10 cellular contexts compared by ENCODE assay signal in the genomic region with DNA sequence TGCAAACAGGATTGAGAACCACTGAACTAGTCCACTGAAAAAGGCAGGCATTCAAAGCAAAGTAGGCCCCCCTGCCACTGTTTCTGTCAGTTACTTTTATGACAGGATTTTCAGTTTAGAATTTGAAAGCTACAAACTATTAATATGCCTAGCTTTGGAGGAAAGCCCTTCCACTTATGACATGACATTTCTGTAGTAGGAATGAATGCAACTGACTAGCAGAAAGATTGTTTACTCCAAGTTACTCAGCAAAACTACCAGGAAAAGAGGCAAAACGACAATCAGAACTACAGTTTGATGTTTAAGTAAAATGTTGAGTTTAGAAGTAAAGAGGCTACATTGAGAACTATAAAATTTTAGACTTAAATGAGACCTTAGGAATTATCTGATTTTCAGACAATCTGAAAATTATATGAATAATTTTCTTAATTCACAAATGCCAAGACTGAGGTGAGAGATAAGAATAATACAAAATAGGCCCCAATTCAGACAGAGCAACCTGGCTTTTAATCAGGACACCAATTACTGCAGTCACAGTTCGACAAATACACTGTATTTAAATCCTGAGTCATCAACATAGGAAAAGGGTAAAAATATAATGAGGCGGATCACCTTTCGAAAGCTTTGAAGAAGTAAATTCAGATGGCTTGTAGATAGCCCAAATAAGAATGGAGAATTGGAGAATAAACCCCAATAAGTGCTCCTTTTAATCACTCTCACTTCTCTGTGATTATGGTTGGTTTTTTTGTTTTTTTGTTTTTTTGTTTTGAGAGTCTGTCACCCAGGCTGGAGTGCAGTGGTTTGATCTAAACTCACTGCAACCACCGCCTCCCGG. TPM values are rescaled to one million over a fixed set of nuclear protein-coding genes. Genes with fewer than 3 reads are reported as not detected.
DNase-seq lines count a peak whose midpoint lies in the region; ATAC-seq, FAIRE-seq and TF ChIP-seq lines count a peak whose summit lies in the region.
"Had no signal": no experiment of that assay in that cellular context is flagged by ENCODE, and none has a peak within 500 bp of the region (broad histone marks: within the 10 kb centered on the region; RNA-seq: fewer than 3 reads in every experiment).

No MANE protein-coding gene starts in this region.

- no peak overlapping the region for H3K18ac ChIP-seq in H9 (ENCODE audit: insufficient read length, low read depth, low read length)

- H4K91ac ChIP-seq in H9 (ENCODE audit: insufficient read length, low read depth, low read length): no peak overlapping the region

- no peak overlapping the region for H3K9ac ChIP-seq in H9 (ENCODE audit: extremely low read depth, insufficient read length, low read length)

- no peak overlapping the region for H2AFZ ChIP-seq in H9 (ENCODE audit: low read length)

- no peak overlapping the region for H3K14ac ChIP-seq in H9 (ENCODE audit: insufficient read depth, low read length)

- POLR2A ChIA-PET in A549 (lab: Yijun Ruan, JAX): interaction anchor here (0.6 to 3.4 kb wide), 3 partner anchors 72 to 86 kb away, joined by 3 to 30 read pairs (median 10); no protein-coding TSS in a partner anchor

- H3K4me1 Mint-ChIP-seq in H9: peaks cover 42% of the 10 kb centered on the region in 2 experiments

- DNase-seq in A549 (ENCODE audit: low read depth in 1 of 2, low spot score in 1 of 2) (no peak), H9 (no peak), astrocyte of the cerebellum (ENCODE audit: low read depth) (no peak), right lobe of liver (no peak), SW480 (ENCODE audit: low spot score) (no peak), foreskin melanocyte (no peak), NCI-H1436 (lab: John Stamatoyannopoulos, UW) (no peak), hypothalamus (lab: John Stamatoyannopoulos, UW) (no peak)

- H3K9me3 ChIP-seq in A549: no peaks in the 10 kb centered on the region
- H3K9me3 ChIP-seq in H9 (ENCODE audit: control insufficient read depth, low read depth, low read length): no peaks in the 10 kb centered on the region
- H3K9me3 ChIP-seq in right lobe of liver: no peaks in the 10 kb centered on the region

- peak overlapping the region; percentile 95 for H3K4me2 ChIP-seq in A549
- peak overlapping the region; percentile 80 for H3K4me2 ChIP-seq in H9 (ENCODE audit: insufficient read depth, insufficient read length, low read length)

- no peaks in the 10 kb centered on the region for H3K27me3 Mint-ChIP-seq in H9 (ENCODE audit: low read depth)
- H3K27me3 Mint-ChIP-seq: dendritic cell treated with granulocyte-macrophage colony-stimulating factor and Interleukin-4, amounts not matched to agents 40 ng/mL and 50 ng/mL, for 4 days had no signal

- TF ChIP-seq EP300 in A549 (IDR thresholded peaks at IDR 0.05): no peak

- no peak overlapping the region for H2BK12ac ChIP-seq in H9 (ENCODE audit: insufficient read length, low read depth, low read length)

- no peak overlapping the region for H3T11ph ChIP-seq in H9 (ENCODE audit: low read length)

- in situ Hi-C loops in astrocyte of the cerebellum (cut with HindIII; ENCODE audit: low sequenced_read_pairs): no loop called here

- H4K5ac ChIP-seq in H9 (ENCODE audit: insufficient read length, low read depth, low read length): no peak overlapping the region

- peak overlapping the region; percentile 90 to 97 for H3K4me3 Mint-ChIP-seq in H9

- no peak for ATAC-seq in A549
- ATAC-seq in right lobe of liver: no peak

- H3K9me3 Mint-ChIP-seq in H9: peaks cover 0 to 3% of the 10 kb centered on the region in 2 experiments; a peak in 1 of 5 replicates
- H3K9me3 Mint-ChIP-seq: dendritic cell treated with granulocyte-macrophage colony-stimulating factor and Interleukin-4, amounts not matched to agents 40 ng/mL and 50 ng/mL, for 4 days had no signal

- peaks cover 0 to 24% (median 9%) of the 10 kb centered on the region in 4 donors for H3K36me3 ChIP-seq in right lobe of liver

- TF ChIP-seq POLR2A in A549 (IDR thresholded peaks at IDR 0.05; ENCODE audit: low read length): no peak
- TF ChIP-seq POLR2A in right lobe of liver (IDR thresholded peaks at IDR 0.05): no peak

- H2BK120ac ChIP-seq in H9 (ENCODE audit: low read depth, low read length, poor library complexity, severe bottlenecking): no peak overlapping the region

- H3K23ac ChIP-seq in H9 (ENCODE audit: insufficient read length, low read depth, low read length): no peak overlapping the region

- H3K79me2 ChIP-seq in H9 (ENCODE audit: insufficient read depth, low read length): peaks cover 8% of the 10 kb centered on the region; the same call in 1 of the 2 replicates

- TF ChIP-seq RAD21 in A549 (conservative IDR thresholded peaks at IDR 0.05 in 1 of 2, IDR thresholded peaks at IDR 0.05 in 1 of 2): no peak

- peaks cover 11% of the 10 kb centered on the region for H3K23me2 ChIP-seq in H9 (ENCODE audit: insufficient read length, low read depth, low read length, poor library complexity, severe bottlenecking)

- CTCF ChIA-PET in A549 (lab: Yijun Ruan, JAX): interaction anchor here (4.6 kb wide), 1 partner anchor 73 kb away, joined by 41 read pairs; a partner anchor contains a TSS

- H3K27me3 ChIP-seq in H9 (ENCODE audit: insufficient read depth, low read length): no peaks in the 10 kb centered on the region
- H3K27me3 ChIP-seq in right lobe of liver: no peaks in the 10 kb centered on the region

- TF ChIP-seq CTCF in A549 (IDR thresholded peaks at IDR 0.05) (no peak), H9 (conservative IDR thresholded peaks at IDR 0.05) (no peak), astrocyte of the cerebellum (IDR thresholded peaks at IDR 0.05; ENCODE audit: low read depth, low read length, missing control alignments) (no peak), right lobe of liver (IDR thresholded peaks at IDR 0.05) (no peak)

- H2BK15ac ChIP-seq in H9 (ENCODE audit: low read depth, low read length): no peak overlapping the region

- H3K4ac ChIP-seq in H9 (ENCODE audit: low read depth, low read length): no peak overlapping the region

- no peak overlapping the region for H2BK5ac ChIP-seq in H9 (ENCODE audit: insufficient read length, low read length)

- FAIRE-seq in A549 (lab: Jason Lieb, UNC): no peak
- FAIRE-seq: G401.6 had no signal

- peaks cover 10 to 25% (median 22%) of the 10 kb centered on the region in 3 experiments; a peak in 6 of 7 replicates for H3K36me3 Mint-ChIP-seq in H9 (ENCODE audit: insufficient read depth in 1 of 3, low read depth in 3 of 3)

- H2AK5ac ChIP-seq in H9 (ENCODE audit: insufficient read length, low read length): no peak overlapping the region

- intact Hi-C loops in right lobe of liver (cut with DNase I): loop anchor here in 1 of 2 donors (5.0 kb wide), 1 partner anchor 67 kb away; no protein-coding TSS in a partner anchor

- no peak overlapping the region for H4K8ac ChIP-seq in H9 (replicated peaks; ENCODE audit: insufficient read length, low read depth, low read length)

- no peaks in the 10 kb centered on the region for H3K79me1 ChIP-seq in H9 (ENCODE audit: insufficient read depth, low read depth, low read length, poor library complexity, severe bottlenecking)

- H3K27ac ChIP-seq in A549 (peak overlapping the region in 1 of 2 experiments; percentile 93; a peak in 1 of 6 replicates), H9 (ENCODE audit: insufficient read length, low read depth, low read length) (no peak overlapping the region), right lobe of liver (peak overlapping the region; percentile 84 to 93 (median 92))

- H3K4me3 ChIP-seq in A549: no peak overlapping the region
- H3K4me3 ChIP-seq in astrocyte of the cerebellum (ENCODE audit: low read depth, low read length): peak overlapping the region; percentile 94
- H3K4me3 ChIP-seq in right lobe of liver: peak overlapping the region; percentile 82 to 91 (median 86)

- no peak overlapping the region for H2BK20ac ChIP-seq in H9 (ENCODE audit: low read depth, low read length, poor library complexity, severe bottlenecking)

- H3K27ac Mint-ChIP-seq in H9: peak overlapping the region in 1 of 3 experiments; percentile 67; a peak in 1 of 7 replicates

- no peak overlapping the region for H3K56ac ChIP-seq in H9 (ENCODE audit: insufficient read length, low read depth, low read length)

- 85% methylated on average over 6 of the region's 6 CpGs for WGBS in A549 (ENCODE audit: missing lambda C conversion rate)
- no CpG with 5 or more reads among the region's 6 CpGs for WGBS in H9 (ENCODE audit: extremely low coverage, insufficient read length, low lambda C conversion rate)
- 25% methylated on average over 6 of the region's 6 CpGs for WGBS in right lobe of liver (ENCODE audit: insufficient coverage, low coverage, low lambda C conversion rate, missing lambda C conversion rate)

- H4K20me1 ChIP-seq in H9 (ENCODE audit: control insufficient read depth, insufficient read depth, insufficient read length): no peaks in the 10 kb centered on the region

- peaks cover 44% of the 10 kb centered on the region for H3K4me1 ChIP-seq in A549
- H3K4me1 ChIP-seq in H9 (ENCODE audit: insufficient read depth, low read length): no peaks in the 10 kb centered on the region; the same call in 1 of the 2 replicates
- peaks cover 0 to 29% (median 3%) of the 10 kb centered on the region in 4 donors for H3K4me1 ChIP-seq in right lobe of liver

TF ChIP-seq in A549, 52 proteins besides CTCF, POLR2A, EP300 and RAD21 (continues in another document):
- TF ChIP-seq TP53 (CRISPR knock-in tag; IDR thresholded peaks at IDR 0.05): no peak
- no peak for TF ChIP-seq FOSL2 (IDR thresholded peaks at IDR 0.05)
- no peak for TF ChIP-seq FOSL2 (CRISPR knock-in tag; IDR thresholded peaks at IDR 0.05)
- no peak for TF ChIP-seq EHF (CRISPR knock-in tag; IDR thresholded peaks at IDR 0.05)

RNA-seq across cellular contexts. Expression of a gene that starts 2.2 kb away (rescaled TPM):
- 20.3 and 22.4 TPM in 2 replicates for polyA plus RNA-seq in A549 (2011; rRNA removed)
- 4.7 and 5.1 TPM in 2 replicates for polyA plus RNA-seq in A549 (2012; cell fraction: cytosol; rRNA removed)
- 8.8 and 9.6 TPM in 2 replicates for polyA plus RNA-seq in A549 (2012; cell fraction: nucleus; rRNA removed)
- 11.0 to 11.4 TPM (median 11.2 TPM) in 3 replicates for polyA plus RNA-seq in A549 (2017; fragmentation: RNase III; extraction: RNeasy Plus Mini Kit Qiagen cat#74134 plus additional on column Dnase treatment)
- polyA minus RNA-seq in A549 (2011; rRNA and poly(A)+ RNA removed): 8.5 and 10.4 TPM in 2 replicates
- total RNA-seq in H9 (2021): 17.8 and 21.2 TPM in 2 replicates
- total RNA-seq in right lobe of liver: 10 to 100 TPM; 10.8 to 54.0 (median 25.9) TPM

RNA-seq across cellular contexts. Expression of a gene that starts 55.1 kb away (rescaled TPM):
- polyA plus RNA-seq in A549 (2011; rRNA removed): 3.4 and 3.8 TPM in 2 replicates
- polyA plus RNA-seq in A549 (2012; cell fraction: cytosol; rRNA removed): 0.08 TPM in 2 replicates
- polyA plus RNA-seq in A549 (2012; cell fraction: nucleus; rRNA removed): 0.10 and 0.13 TPM in 2 replicates
- 0.25 to 0.50 TPM (median 0.37 TPM) in 3 replicates for polyA plus RNA-seq in A549 (2017; fragmentation: RNase III; extraction: RNeasy Plus Mini Kit Qiagen cat#74134 plus additional on column Dnase treatment)
- 1.1 TPM in 2 replicates for polyA minus RNA-seq in A549 (2011; rRNA and poly(A)+ RNA removed)
- 0.61 and 0.72 TPM in 2 replicates for total RNA-seq in H9 (2021)
- 100 to 1,000 TPM in 3 of 6 experiments, 10 to 100 TPM in 3; 55.0 to 482 (median 99.6) TPM for total RNA-seq in right lobe of liver

Comparison
In these comparisons a context has a peak if more than half of its experiments do, and no peak if none do; other contexts are left out.
1. RNA of a gene that starts 55.1 kb away (total RNA-seq): 55.0 to 482 TPM in right lobe of liver; 0.61 to 0.72 TPM in H9; every median in the first group is over 10 times any median in the second.